ENCODE assay signal across 11 cellular contexts in the genomic region with DNA sequence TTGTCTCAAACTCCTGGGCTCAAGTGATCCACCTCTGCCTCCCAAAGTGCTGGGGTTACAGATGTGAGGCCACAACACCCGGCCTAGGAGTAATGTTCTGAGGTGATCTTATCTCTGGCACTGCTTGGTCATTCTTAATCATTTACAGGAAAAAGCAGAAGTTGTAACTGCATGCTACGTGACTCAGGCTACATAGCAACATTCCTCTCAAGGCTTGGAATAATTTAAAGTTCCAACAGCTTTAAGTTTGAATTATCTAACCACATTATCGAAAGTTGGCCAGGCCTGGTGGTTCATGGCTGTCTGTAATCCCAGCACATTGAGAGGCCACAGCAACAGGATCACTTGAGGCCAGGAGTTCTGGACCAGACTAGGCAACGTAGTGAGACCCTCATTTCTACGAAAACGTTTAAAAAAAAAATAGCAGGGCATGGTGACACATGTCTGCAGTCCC. TPM values are rescaled to one million over a fixed set of nuclear protein-coding genes. Genes with fewer than 3 reads are reported as not detected.
DNase-seq lines count a peak whose midpoint lies in the region; ATAC-seq and TF ChIP-seq lines count a peak whose summit lies in the region.
"Had no signal": no experiment of that assay in that cellular context is flagged by ENCODE, and none has a peak within 500 bp of the region (broad histone marks: within the 10 kb centered on the region; RNA-seq: fewer than 3 reads in every experiment).

No MANE protein-coding gene starts in this region.

- no peak overlapping the region for H3K4me3 ChIP-seq in breast epithelium
- no peak overlapping the region for H3K4me3 ChIP-seq in esophagus muscularis mucosa
- H3K4me3 ChIP-seq in heart left ventricle = no peak overlapping the region

- intact Hi-C loops in MCF 10A (cut with micrococcal nuclease) = no loop called here
- intact Hi-C loops in breast epithelium (cut with DNase I; ENCODE audit: low total_unique reads) = no loop called here
- intact Hi-C loops in esophagus muscularis mucosa (cut with DNase I) = no loop called here
- intact Hi-C loops in heart left ventricle (cut with DNase I) = no loop called here

- TF ChIP-seq EP300 in esophagus muscularis mucosa (IDR thresholded peaks at IDR 0.05) = no peak

- H3K4me1 ChIP-seq in breast epithelium (no peaks in the 10 kb centered on the region), esophagus muscularis mucosa (peaks cover 5 to 22% (median 16%) of the 10 kb centered on the region in 4 donors), heart left ventricle (peaks cover 0 to 57% (median 9%) of the 10 kb centered on the region in 12 donors)

- ATAC-seq in heart left ventricle = no peak
- ATAC-seq in T-cell (replicated peaks in 1 of 4) = no peak

- H3K9me3 Mint-ChIP-seq in MCF 10A (ENCODE audit: unreplicated experiment) (no peaks in the 10 kb centered on the region), T-cell (no peaks in the 10 kb centered on the region)

- WGBS in esophagus muscularis mucosa = 70% methylated on average over 6 of the region's 6 CpGs
- 73 to 82% (median 75%) methylated on average over 6 of the region's 6 CpGs for WGBS in heart left ventricle, 4 donors

- no peaks in the 10 kb centered on the region for H3K9me3 ChIP-seq in breast epithelium
- no peaks in the 10 kb centered on the region for H3K9me3 ChIP-seq in esophagus muscularis mucosa
- no peaks in the 10 kb centered on the region for H3K9me3 ChIP-seq in heart left ventricle

- no TSS peak for BruUV-seq in MCF 10A (replicated peaks; lab: Mats Ljungman, UMichigan)

- H3K27ac ChIP-seq in breast epithelium = no peak overlapping the region
- no peak overlapping the region for H3K27ac ChIP-seq in esophagus muscularis mucosa (replicated peaks in 1 of 4)
- H3K27ac ChIP-seq in heart left ventricle = peak overlapping the region in 1 of 12 donors; percentile 84

- no peak for TF ChIP-seq POLR2A in breast epithelium (IDR thresholded peaks at IDR 0.05)
- TF ChIP-seq POLR2A in esophagus muscularis mucosa (IDR thresholded peaks at IDR 0.05; ENCODE audit: low read depth) = no peak
- TF ChIP-seq POLR2A in heart left ventricle (IDR thresholded peaks at IDR 0.05) = no peak

- peak overlapping the region; percentile 83 for H3K27ac Mint-ChIP-seq in MCF 10A (ENCODE audit: low read depth, unreplicated experiment)
- no peak overlapping the region for H3K27ac Mint-ChIP-seq in T-cell
- H3K27ac Mint-ChIP-seq: B cell had no signal

- CTCF ChIA-PET in MCF 10A (lab: Yijun Ruan, JAX) = interaction anchor here (0.6 to 1.9 kb wide), 3 partner anchors 13 to 945 kb away, joined by 3 to 4 read pairs (median 3); no protein-coding TSS in a partner anchor
- CTCF ChIA-PET in T-cell (lab: Charles Lee) = interaction anchor here in 1 of 2 donors (0.6 to 0.7 kb wide), 2 partner anchors 10 to 31 kb away, joined by 3 read pairs; no protein-coding TSS in a partner anchor

- H3K27me3 Mint-ChIP-seq in MCF 10A (ENCODE audit: insufficient read depth, unreplicated experiment) (no peaks in the 10 kb centered on the region), T-cell (no peaks in the 10 kb centered on the region)
- H3K27me3 Mint-ChIP-seq: B cell had no signal

- POLR2A ChIA-PET in MCF 10A (lab: Yijun Ruan, JAX) = interaction anchor here (0.6 to 1.2 kb wide), 10 partner anchors 11 to 651 kb away, joined by 3 to 5 read pairs (median 3); a partner anchor contains a TSS
- POLR2A ChIA-PET in T-cell (lab: Charles Lee) = no interaction called here

- H3K4me1 Mint-ChIP-seq in MCF 10A (ENCODE audit: insufficient read depth, unreplicated experiment) = peaks cover 27% of the 10 kb centered on the region
- H3K4me1 Mint-ChIP-seq in T-cell = peaks cover 18 to 23% (median 20%) of the 10 kb centered on the region in 3 donors

- no peak for TF ChIP-seq CTCF in MCF 10A (IDR thresholded peaks at IDR 0.05; ENCODE audit: unreplicated experiment)
- TF ChIP-seq CTCF in breast epithelium (IDR thresholded peaks at IDR 0.05) = no peak
- no peak for TF ChIP-seq CTCF in esophagus muscularis mucosa (IDR thresholded peaks at IDR 0.05)
- no peak for TF ChIP-seq CTCF in heart left ventricle (IDR thresholded peaks at IDR 0.05)

- H3K36me3 ChIP-seq in breast epithelium = no peaks in the 10 kb centered on the region
- H3K36me3 ChIP-seq in esophagus muscularis mucosa = peaks cover 0 to 4% (median 0%) of the 10 kb centered on the region in 4 donors
- H3K36me3 ChIP-seq in heart left ventricle = peaks cover 0 to 3% (median 0%) of the 10 kb centered on the region in 9 donors

- peak; percentile 46 for DNase-seq in MCF 10A (ENCODE audit: unreplicated experiment)
- no peak for DNase-seq in breast epithelium (ENCODE audit: low spot score in 2 of 2)
- peak; percentile 18 for DNase-seq in T1000 (lab: John Stamatoyannopoulos, UW)
- peak; percentile 69 for DNase-seq in glomerular endothelial cell (ENCODE audit: extremely low read depth, low read depth, low spot score)
- no peak for DNase-seq in esophagus muscularis mucosa (ENCODE audit: extremely low spot score)
- no peak for DNase-seq in heart left ventricle
- no peak for DNase-seq in T-cell
- DNase-seq in NCI-H82 treated with DMSO at 0.1 percent for 48 hours (lab: John Stamatoyannopoulos, UW; ENCODE audit: unreplicated experiment) = no peak
- DNase-seq: activated CD4-positive, alpha-beta T cell treated with anti-CD3 and anti-CD28 coated beads, Interleukin-2, amount 50 U/mL, for 48 hours; hypothalamus had no signal

- H3K4me3 Mint-ChIP-seq in MCF 10A (ENCODE audit: unreplicated experiment) (no peak overlapping the region), T-cell (no peak overlapping the region)
- H3K4me3 Mint-ChIP-seq: B cell had no signal

- H3K36me3 Mint-ChIP-seq in MCF 10A (ENCODE audit: insufficient read depth, unreplicated experiment) (peaks cover 7% of the 10 kb centered on the region), T-cell (no peaks in the 10 kb centered on the region)

- H3K27me3 ChIP-seq in breast epithelium (no peaks in the 10 kb centered on the region), esophagus muscularis mucosa (no peaks in the 10 kb centered on the region), heart left ventricle (no peaks in the 10 kb centered on the region)

RNA-seq across cellular contexts. Expression of a gene that starts 3.9 kb away (rescaled TPM):
- total RNA-seq in MCF 10A (2022) (5.5 and 5.7 TPM in 2 replicates), breast epithelium (1 to 10 TPM; 4.0 to 7.3 (median 4.3) TPM), glomerular endothelial cell (7.6 and 8.2 TPM in 2 replicates), esophagus muscularis mucosa (1 to 10 TPM; 4.9 to 9.3 (median 6.9) TPM), heart left ventricle (1 to 10 TPM; 2.0 to 5.1 (median 3.3) TPM), T-cell (10 to 100 TPM; 15.3 to 27.9 (median 16.4) TPM)
- polyA plus RNA-seq in heart left ventricle = 10 to 100 TPM in 1 of 2 donors, 1 to 10 TPM in 1; 1.9 to 14.6 TPM

RNA-seq across cellular contexts. Expression of a gene that starts 8.5 kb away (rescaled TPM):
- total RNA-seq in MCF 10A (2022) (6.1 and 8.3 TPM in 2 replicates), breast epithelium (10 to 100 TPM; 15.7 to 29.2 (median 17.0) TPM), glomerular endothelial cell (9.4 and 10.1 TPM in 2 replicates), esophagus muscularis mucosa (10 to 100 TPM in 3 of 4 donors, 1 to 10 TPM in 1; 9.7 to 17.2 (median 14.1) TPM), heart left ventricle (1 to 10 TPM; 1.0 to 5.4 (median 2.5) TPM), T-cell (10 to 100 TPM in 3 of 5 donors, 1 to 10 TPM in 2; 9.9 to 14.7 (median 13.2) TPM)
- 1 to 10 TPM; 2.5 to 6.7 TPM for polyA plus RNA-seq in heart left ventricle

RNA-seq across cellular contexts. Expression of a gene that starts 14.2 kb away (rescaled TPM):
- 27.8 and 33.7 TPM in 2 replicates for total RNA-seq in MCF 10A (2022)
- total RNA-seq in breast epithelium = 10 to 100 TPM; 12.0 to 21.4 (median 13.4) TPM
- 59.4 and 176 TPM in 2 replicates for total RNA-seq in glomerular endothelial cell
- 10 to 100 TPM; 29.8 to 52.4 (median 31.8) TPM for total RNA-seq in esophagus muscularis mucosa
- total RNA-seq in heart left ventricle = 10 to 100 TPM in 8 of 9 donors, 1 to 10 TPM in 1; 9.4 to 68.8 (median 13.9) TPM
- polyA plus RNA-seq in heart left ventricle = 10 to 100 TPM; 13.4 to 24.0 TPM
- 100 to 1,000 TPM; 170 to 412 (median 206) TPM for total RNA-seq in T-cell

RNA-seq across cellular contexts. Expression of a gene that starts 29.3 kb away (rescaled TPM):
- 38.1 and 45.8 TPM in 2 replicates for total RNA-seq in MCF 10A (2022)
- 10 to 100 TPM; 18.2 to 20.6 (median 18.7) TPM for total RNA-seq in breast epithelium
- total RNA-seq in glomerular endothelial cell = 16.7 and 17.0 TPM in 2 replicates
- 10 to 100 TPM; 11.2 to 15.2 (median 13.2) TPM for total RNA-seq in esophagus muscularis mucosa
- 10 to 100 TPM in 8 of 9 donors, 1 to 10 TPM in 1; 9.6 to 18.6 (median 13.7) TPM for total RNA-seq in heart left ventricle
- polyA plus RNA-seq in heart left ventricle = 10 to 100 TPM; 21.2 to 40.4 TPM
- total RNA-seq in T-cell = 10 to 100 TPM; 12.4 to 32.8 (median 27.1) TPM

RNA-seq across cellular contexts. Expression of a gene that starts 29.7 kb away (rescaled TPM):
- 29.1 and 33.6 TPM in 2 replicates for total RNA-seq in MCF 10A (2022)
- total RNA-seq in breast epithelium = 10 to 100 TPM; 40.3 to 54.6 (median 53.1) TPM
- 27.0 and 33.6 TPM in 2 replicates for total RNA-seq in glomerular endothelial cell
- total RNA-seq in esophagus muscularis mucosa = 10 to 100 TPM; 40.7 to 75.2 (median 54.0) TPM
- 100 to 1,000 TPM in 2 of 9 donors, 10 to 100 TPM in 7; 32.0 to 149 (median 39.2) TPM for total RNA-seq in heart left ventricle
- polyA plus RNA-seq in heart left ventricle = 10 to 100 TPM; 39.1 to 74.4 TPM
- total RNA-seq in T-cell = 10 to 100 TPM; 13.0 to 28.6 (median 27.0) TPM

Comparison
In these comparisons a context has a peak if more than half of its experiments do, and no peak if none do; other contexts are left out.
1. DNase-seq: peak in MCF 10A (single experiment), T1000 (single experiment) and glomerular endothelial cell (single experiment); none in breast epithelium (0 of 2), esophagus muscularis mucosa (single experiment), heart left ventricle (0 of 5), T-cell (0 of 34) and NCI-H82 treated with DMSO at 0.1 percent for 48 hours (single experiment).